In the genomic region with DNA sequence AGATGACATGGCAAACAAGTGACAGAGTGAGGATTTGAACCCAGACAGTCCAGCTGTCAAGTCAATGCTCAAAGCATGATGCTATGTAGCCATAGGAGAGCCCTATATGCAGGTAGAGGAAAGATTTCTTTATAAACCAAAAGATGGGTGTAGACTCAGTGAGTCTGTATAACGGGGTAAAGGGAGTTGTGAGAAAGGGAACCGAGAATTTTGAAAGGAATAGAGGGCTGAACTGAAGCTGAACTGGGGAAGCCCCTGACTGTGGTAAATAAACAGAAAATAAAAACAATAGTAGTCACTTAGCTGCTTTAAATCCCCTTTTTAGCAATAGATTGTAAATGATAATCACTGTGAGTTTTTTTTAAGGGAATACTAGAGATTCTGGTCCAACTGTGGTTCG, we compare ENCODE assay signal across 16 cellular contexts.
A peak's percentile ranks its signal among the peaks of the same experiment; 100 is the strongest.
DNase-seq lines count a peak whose midpoint lies in the region; ATAC-seq and TF ChIP-seq lines count a peak whose summit lies in the region.
"Had no signal": no experiment of that assay in that cellular context is flagged by ENCODE, and none has a peak within 500 bp of the region (broad histone marks: within the 10 kb centered on the region; RNA-seq: fewer than 3 reads in every experiment).

No MANE protein-coding gene starts in this region.

- DNase-seq in neural crest cell (ENCODE audit: low read depth, low spot score) (no peak), omental fat pad (ENCODE audit: low spot score) (no peak), NCI-H510A (lab: John Stamatoyannopoulos, UW) (no peak)
- no peak for DNase-seq in activated naive CD4-positive, alpha-beta T cell treated with Interleukin-2 at 50 U/mL for 16 hours
- no peak for DNase-seq in stimulated activated CD4-positive, alpha-beta T cell treated with anti-CD3 and anti-CD28 coated beads, Interleukin-2, amount 100 ng/mL, for 24 hours
- DNase-seq: activated CD8-positive, alpha-beta memory T cell treated with anti-CD3 and anti-CD28 coated beads, Interleukin-2, amount 50 U/mL, for 4 hours; cerebellar nuclear complex; DMS79 treated with DMSO at 0.1 percent for 48 hours; head of caudate nucleus; left lung; retina; stomach had no signal

- H3K27me3 Mint-ChIP-seq in neural crest cell (ENCODE audit: low read depth) = no peaks in the 10 kb centered on the region

- H3K9me3 Mint-ChIP-seq in neural crest cell = no peaks in the 10 kb centered on the region

- no peak overlapping the region for H3K4me3 Mint-ChIP-seq in neural crest cell

- no peak for TF ChIP-seq CTCF in neural crest cell (conservative IDR thresholded peaks at IDR 0.05)
- TF ChIP-seq CTCF in omental fat pad (IDR thresholded peaks at IDR 0.05) = no peak

- no peaks in the 10 kb centered on the region for H3K36me3 Mint-ChIP-seq in neural crest cell (ENCODE audit: low read depth)

- peak; percentile 95 for ATAC-seq in GM18873 (IDR thresholded peaks at IDR 0.05; ENCODE audit: low FRiP score, unreplicated experiment)
- peak; percentile 94 for ATAC-seq in GM21576 (IDR thresholded peaks at IDR 0.05; ENCODE audit: unreplicated experiment)
- ATAC-seq in HG03045 (IDR thresholded peaks at IDR 0.05; ENCODE audit: unreplicated experiment) = peak; percentile 74
- ATAC-seq in omental fat pad (ENCODE audit: low FRiP score) = no peak
- ATAC-seq: HCT116, left lung had no signal

- H3K27ac Mint-ChIP-seq in neural crest cell (ENCODE audit: unreplicated experiment) = peak overlapping the region; percentile 38

- no peaks in the 10 kb centered on the region for H3K4me1 Mint-ChIP-seq in neural crest cell
